Comparison of ENCODE assay signal across 18 cellular contexts in genomic region chr15:77759896-77760592, GRCh38.
DNase-seq lines count a peak whose midpoint lies in the region; ATAC-seq and TF ChIP-seq lines count a peak whose summit lies in the region.
"Had no signal": no experiment of that assay in that cellular context is flagged by ENCODE, and none has a peak within 500 bp of the region (broad histone marks: within the 10 kb centered on the region; RNA-seq: fewer than 3 reads in every experiment).

No MANE protein-coding gene starts in this region.

- peak; percentile 38 for DNase-seq in H7
- DNase-seq in Panc1 (ENCODE audit: low read depth, low spot score), result no peak
- peak; percentile 37 for DNase-seq in fibroblast of peridontal ligament (ENCODE audit: extremely low read depth)
- DNase-seq in sciatic nerve (ENCODE audit: low spot score), result no peak
- no peak for DNase-seq in amniotic stem cell (lab: John Stamatoyannopoulos, UW)
- DNase-seq in stimulated activated naive CD4-positive, alpha-beta T cell treated with Interleukin-2 at 50 U/mL for 16 hours (lab: John Stamatoyannopoulos, UW), result no peak
- DNase-seq in NCI-H146 treated with DMSO at 0.1 percent for 48 hours (lab: John Stamatoyannopoulos, UW; ENCODE audit: unreplicated experiment), result no peak
- DNase-seq: ACHN, AML-193, Caco-2, DMS53, IMR-90, Kasumi-1, MV-4-11, NCI-H1436 treated with DMSO at 0.1 percent for 48 hours, NCI-H2081 treated with DMSO at 0.1 percent for 48 hours, NCI-H226, OCI-M1 had no signal

- in situ Hi-C loops in Panc1 (cut with HindIII; ENCODE audit: low pct_unique_long_range_greater_than_20kb, low sequenced_read_pairs), result no loop called here

- CTCF ChIA-PET in Panc1 (lab: Charles Lee), result interaction anchor here (1.0 kb wide), 1 partner anchor 104 kb away, joined by 4 read pairs; no protein-coding TSS in a partner anchor

- H3K27me3 ChIP-seq in H7 (ENCODE audit: control insufficient read depth, insufficient read depth, low read length), result no peaks in the 10 kb centered on the region
- no peaks in the 10 kb centered on the region for H3K27me3 ChIP-seq in Panc1 (ENCODE audit: control insufficient read depth, insufficient read depth, low read length)

- no peak for TF ChIP-seq CTCF in Panc1 (IDR thresholded peaks at IDR 0.05)

- no peaks in the 10 kb centered on the region for H3K9me3 ChIP-seq in Panc1 (ENCODE audit: control insufficient read depth, insufficient read depth, low read depth, low read length)
- H3K9me3 ChIP-seq: Caco-2 had no signal

- ATAC-seq in Panc1 (peak; percentile 22; the same call in 1 of the 2 replicates), sciatic nerve (peak; percentile 37)

- BruUV-seq in Panc1 (replicated peaks; lab: Mats Ljungman, UMichigan), result no TSS peak

- intact Hi-C loops in Panc1 (cut with micrococcal nuclease; ENCODE audit: unreplicated experiment), result no loop called here
- intact Hi-C loops in sciatic nerve (cut with DNase I), result no loop called here

- POLR2A ChIA-PET in Panc1 (lab: Charles Lee), result no interaction called here

- H3K27ac ChIP-seq in Panc1 (ENCODE audit: low read length), result no peak overlapping the region

- no peaks in the 10 kb centered on the region; the same call in 1 of the 2 replicates for H3K4me1 ChIP-seq in Panc1 (ENCODE audit: control insufficient read depth, insufficient read depth, low read length)
- H3K4me1 ChIP-seq: Caco-2 had no signal

- no peaks in the 10 kb centered on the region for H3K36me3 ChIP-seq in H7 (replicated peaks; ENCODE audit: control insufficient read depth, insufficient read depth, low read length)
- no peaks in the 10 kb centered on the region for H3K36me3 ChIP-seq in Panc1 (ENCODE audit: control insufficient read depth, insufficient read depth, low read length)

- no peak overlapping the region for H3K4me3 ChIP-seq in H7 (ENCODE audit: insufficient read depth, low read depth, low read length)
- H3K4me3 ChIP-seq in Panc1 (ENCODE audit: low read depth in 2 of 2, low read length in 2 of 2), result no peak overlapping the region

Comparison
In these comparisons a context has a peak if more than half of its experiments do, and no peak if none do; other contexts are left out.
1. DNase-seq: peak in H7 (single experiment) and fibroblast of peridontal ligament (single experiment); none in Panc1 (single experiment), sciatic nerve (single experiment), amniotic stem cell (single experiment), stimulated activated naive CD4-positive, alpha-beta T cell treated with Interleukin-2 at 50 U/mL for 16 hours (single experiment) and NCI-H146 treated with DMSO at 0.1 percent for 48 hours (single experiment).